In the genomic region with DNA sequence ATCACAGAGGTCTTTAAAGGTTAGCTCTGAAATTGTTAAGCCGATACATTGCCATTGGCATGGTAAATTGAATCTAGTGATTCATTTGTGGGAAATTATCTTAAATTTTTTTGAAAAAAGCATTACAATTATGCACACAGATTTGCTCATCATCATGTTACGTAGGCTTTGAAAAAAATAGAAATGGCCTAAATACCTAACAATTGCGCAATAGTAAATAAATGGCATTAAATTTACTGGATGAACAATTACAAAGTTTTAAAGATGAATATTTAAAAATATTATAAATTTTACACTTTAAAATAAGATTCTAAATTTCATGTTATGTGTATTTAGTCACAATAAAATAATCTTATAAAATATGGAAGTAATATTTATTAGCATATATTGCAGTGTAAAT, we compare ENCODE assay signal across 2 cellular contexts.
TF ChIP-seq lines count a peak whose summit lies in the region.

No MANE protein-coding gene starts in this region.

TF ChIP-seq in HepG2, 621 proteins besides CTCF, POLR2A, EP300 and RAD21:
- no peak for TF ChIP-seq BCL3 (CRISPR knock-in tag; IDR thresholded peaks at IDR 0.05)
- peak; percentile 61 for TF ChIP-seq CEBPG (CRISPR knock-in tag; IDR thresholded peaks at IDR 0.05)
- TF ChIP-seq, protein P1, sequence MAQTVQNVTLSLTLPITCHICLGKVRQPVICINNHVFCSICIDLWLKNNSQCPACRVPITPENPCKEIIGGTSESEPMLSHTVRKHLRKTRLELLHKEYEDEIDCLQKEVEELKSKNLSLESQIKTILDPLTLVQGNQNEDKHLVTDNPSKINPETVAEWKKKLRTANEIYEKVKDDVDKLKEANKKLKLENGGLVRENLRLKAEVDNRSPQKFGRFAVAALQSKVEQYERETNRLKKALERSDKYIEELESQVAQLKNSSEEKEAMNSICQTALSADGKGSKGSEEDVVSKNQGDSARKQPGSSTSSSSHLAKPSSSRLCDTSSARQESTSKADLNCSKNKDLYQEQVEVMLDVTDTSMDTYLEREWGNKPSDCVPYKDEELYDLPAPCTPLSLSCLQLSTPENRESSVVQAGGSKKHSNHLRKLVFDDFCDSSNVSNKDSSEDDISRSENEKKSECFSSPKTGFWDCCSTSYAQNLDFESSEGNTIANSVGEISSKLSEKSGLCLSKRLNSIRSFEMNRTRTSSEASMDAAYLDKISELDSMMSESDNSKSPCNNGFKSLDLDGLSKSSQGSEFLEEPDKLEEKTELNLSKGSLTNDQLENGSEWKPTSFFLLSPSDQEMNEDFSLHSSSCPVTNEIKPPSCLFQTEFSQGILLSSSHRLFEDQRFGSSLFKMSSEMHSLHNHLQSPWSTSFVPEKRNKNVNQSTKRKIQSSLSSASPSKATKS (CRISPR knock-in tag; IDR thresholded peaks at IDR 0.05), result no peak
- TF ChIP-seq CEBPB (IDR thresholded peaks at IDR 0.05; ENCODE audit: borderline replicate concordance, low read depth, low read length), result peak; percentile 86
- TF ChIP-seq SUZ12 (IDR thresholded peaks at IDR 0.05; ENCODE audit: low read depth, low read length), result no peak
- no peak for TF ChIP-seq PHF5A (CRISPR knock-in tag; IDR thresholded peaks at IDR 0.05; ENCODE audit: low read depth, unreplicated experiment)
- no peak for TF ChIP-seq ZNF672 (CRISPR knock-in tag; IDR thresholded peaks at IDR 0.05)
- no peak for TF ChIP-seq ZBTB10 (CRISPR knock-in tag; IDR thresholded peaks at IDR 0.05; ENCODE audit: borderline replicate concordance)
- no peak for TF ChIP-seq HMG20B (CRISPR knock-in tag; conservative IDR thresholded peaks at IDR 0.05)
- no peak for TF ChIP-seq SNAPC4 (CRISPR knock-in tag; IDR thresholded peaks at IDR 0.05)
- TF ChIP-seq PRPF4 (IDR thresholded peaks at IDR 0.05; ENCODE audit: low read depth, low read length, poor library complexity, severe bottlenecking), result no peak
- no peak for TF ChIP-seq NR3C1 (CRISPR knock-in tag; IDR thresholded peaks at IDR 0.05)
- TF ChIP-seq MAFG (CRISPR knock-in tag; IDR thresholded peaks at IDR 0.05), result no peak
- no peak for TF ChIP-seq PHF21A (CRISPR knock-in tag; IDR thresholded peaks at IDR 0.05)

TF ChIP-seq in H1, 55 proteins besides CTCF, POLR2A, EP300 and RAD21:
- no peak for TF ChIP-seq BCL11A (IDR thresholded peaks at IDR 0.05; ENCODE audit: low read depth in 2 of 2, low read length in 2 of 2)
- TF ChIP-seq RXRA (IDR thresholded peaks at IDR 0.05; ENCODE audit: insufficient read depth, low read depth, low read length), result no peak
- TF ChIP-seq FOSL1 (IDR thresholded peaks at IDR 0.05; ENCODE audit: insufficient read depth, low read depth, low read length), result no peak
- peak; percentile 92 for TF ChIP-seq CEBPB (IDR thresholded peaks at IDR 0.05; ENCODE audit: low read depth, low read length)
- no peak for TF ChIP-seq NANOG (IDR thresholded peaks at IDR 0.05; ENCODE audit: insufficient read depth, low read depth, low read length, poor library complexity, severe bottlenecking)
